9 cellular contexts compared by ENCODE assay signal in the genomic region with DNA sequence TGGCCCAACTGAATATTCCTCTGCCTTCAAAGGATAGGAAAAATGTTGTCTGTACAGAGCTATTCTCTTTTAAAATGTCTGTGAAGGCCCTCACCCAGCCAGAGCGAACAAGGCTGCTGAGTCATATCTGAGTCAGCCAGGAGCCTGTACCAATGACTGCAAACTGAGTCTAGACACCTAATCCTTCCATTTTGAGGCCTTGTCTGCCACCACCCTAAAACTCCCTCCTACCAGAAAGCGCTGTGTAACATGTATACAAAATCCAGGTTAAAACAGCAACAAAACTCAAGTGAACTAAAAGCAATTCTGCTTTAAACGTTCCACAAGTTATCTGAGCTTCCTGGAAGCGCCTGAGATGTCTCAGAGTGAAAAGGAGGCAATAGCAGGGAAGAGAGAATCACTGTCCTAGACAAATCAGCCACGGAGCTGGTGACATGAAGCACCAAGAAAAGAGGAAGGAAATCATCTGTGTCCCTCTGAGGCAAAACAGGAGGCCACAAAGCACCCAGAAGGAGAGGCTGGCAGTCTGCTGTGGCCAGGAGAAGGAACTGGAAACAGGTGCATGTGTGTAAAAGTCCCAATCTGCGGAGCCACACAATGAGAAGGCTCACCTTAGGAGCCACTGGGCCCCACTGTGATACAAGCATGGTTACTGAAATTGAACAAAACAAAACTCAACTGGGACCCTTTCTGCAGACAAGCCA. TPM values are rescaled to one million over a fixed set of nuclear protein-coding genes. Genes with fewer than 3 reads are reported as not detected.
DNase-seq lines count a peak whose midpoint lies in the region; ATAC-seq and TF ChIP-seq lines count a peak whose summit lies in the region.
"Had no signal": no experiment of that assay in that cellular context is flagged by ENCODE, and none has a peak within 500 bp of the region (broad histone marks: within the 10 kb centered on the region; RNA-seq: fewer than 3 reads in every experiment).

No MANE protein-coding gene starts in this region.

- H3K36me3 Mint-ChIP-seq in CD8-positive, alpha-beta memory T cell: peaks cover 17 to 74% (median 23%) of the 10 kb centered on the region in 3 donors

- peak; percentile 44 for DNase-seq in GM06990 (ENCODE audit: extremely low read depth, insufficient read length)
- DNase-seq in M059J (ENCODE audit: low read depth): peak; percentile 82
- DNase-seq in activated naive CD4-positive, alpha-beta T cell treated with anti-CD3 and anti-CD28 coated beads, Interleukin-2, amount 50 U/mL, for 16 hours: peak; percentile 70
- DNase-seq in lower lobe of right lung: no peak
- peak in 1 of 2 donors; percentile 45 for DNase-seq in upper lobe of left lung
- no peak for DNase-seq in CD8-positive, alpha-beta memory T cell
- no peak for DNase-seq in effector CD4-positive, alpha-beta T cell
- DNase-seq: T-cell had no signal

- ATAC-seq in GM21825 (IDR thresholded peaks at IDR 0.05; ENCODE audit: unreplicated experiment): peak; percentile 74
- ATAC-seq in lower lobe of right lung: peak; percentile 44 to 61
- ATAC-seq in upper lobe of left lung (ENCODE audit: low FRiP score in 2 of 2): peak; percentile 28 to 83

- TF ChIP-seq CTCF in GM06990 (IDR thresholded peaks at IDR 0.05; ENCODE audit: insufficient read depth, low read length, poor library complexity, severe bottlenecking) (no peak), lower lobe of right lung (IDR thresholded peaks at IDR 0.05) (no peak), upper lobe of left lung (IDR thresholded peaks at IDR 0.05) (no peak)

- H3K27me3 ChIP-seq in GM06990 (replicated peaks; ENCODE audit: control insufficient read depth, insufficient read depth, low read length) (no peaks in the 10 kb centered on the region), lower lobe of right lung (ENCODE audit: low read depth) (no peaks in the 10 kb centered on the region), upper lobe of left lung (no peaks in the 10 kb centered on the region)
- no peaks in the 10 kb centered on the region for H3K27me3 ChIP-seq in CD8-positive, alpha-beta memory T cell (ENCODE audit: insufficient read depth, low read length, poor library complexity, severe bottlenecking)

- no peaks in the 10 kb centered on the region for H3K9me3 ChIP-seq in lower lobe of right lung
- H3K9me3 ChIP-seq in upper lobe of left lung: no peaks in the 10 kb centered on the region
- H3K9me3 ChIP-seq in CD8-positive, alpha-beta memory T cell (ENCODE audit: low read length): no peaks in the 10 kb centered on the region

- no peak for TF ChIP-seq EP300 in upper lobe of left lung (IDR thresholded peaks at IDR 0.05)

- 66% methylated on average over 6 of the region's 6 CpGs for whole genome bisulfite sequencing in upper lobe of left lung, 2 donors

- H3K36me3 ChIP-seq in GM06990 (ENCODE audit: control insufficient read depth, insufficient read depth, low read length): no peaks in the 10 kb centered on the region
- peaks cover 12% of the 10 kb centered on the region for H3K36me3 ChIP-seq in lower lobe of right lung
- H3K36me3 ChIP-seq in upper lobe of left lung: no peaks in the 10 kb centered on the region
- peaks cover 4% of the 10 kb centered on the region for H3K36me3 ChIP-seq in CD8-positive, alpha-beta memory T cell (ENCODE audit: insufficient read depth, low read length)

- peaks cover 5% of the 10 kb centered on the region for H3K4me1 ChIP-seq in lower lobe of right lung
- H3K4me1 ChIP-seq in upper lobe of left lung: no peaks in the 10 kb centered on the region
- no peaks in the 10 kb centered on the region for H3K4me1 ChIP-seq in CD8-positive, alpha-beta memory T cell (ENCODE audit: insufficient read depth, low read length)

- POLR2A ChIA-PET in CD8-positive, alpha-beta memory T cell (lab: Charles Lee): no interaction called here

- H3K4me3 ChIP-seq in GM06990 (replicated peaks; ENCODE audit: low read depth, low read length) (no peak overlapping the region), lower lobe of right lung (no peak overlapping the region), upper lobe of left lung (no peak overlapping the region)
- no peak overlapping the region for H3K4me3 ChIP-seq in CD8-positive, alpha-beta memory T cell (ENCODE audit: low read length)

- peak overlapping the region; percentile 9 for H3K27ac ChIP-seq in lower lobe of right lung
- no peak overlapping the region for H3K27ac ChIP-seq in upper lobe of left lung
- no peak overlapping the region for H3K27ac ChIP-seq in CD8-positive, alpha-beta memory T cell (ENCODE audit: low read depth, low read length)

- H3K9me3 Mint-ChIP-seq in CD8-positive, alpha-beta memory T cell: no peaks in the 10 kb centered on the region
- H3K9me3 Mint-ChIP-seq: T-cell had no signal

- peak overlapping the region in 1 of 8 donors; percentile 36 for H3K27ac Mint-ChIP-seq in CD8-positive, alpha-beta memory T cell

- intact Hi-C loops in lower lobe of right lung (cut with DNase I): no loop called here

- TF ChIP-seq POLR2A in upper lobe of left lung (IDR thresholded peaks at IDR 0.05): no peak

- no peaks in the 10 kb centered on the region for H3K27me3 Mint-ChIP-seq in CD8-positive, alpha-beta memory T cell
- H3K27me3 Mint-ChIP-seq: T-cell had no signal

- CTCF ChIA-PET in CD8-positive, alpha-beta memory T cell (lab: Charles Lee): no interaction called here

- peaks cover 5 to 12% (median 5%) of the 10 kb centered on the region in 3 donors for H3K4me1 Mint-ChIP-seq in CD8-positive, alpha-beta memory T cell

- no peak overlapping the region for H3K4me3 Mint-ChIP-seq in CD8-positive, alpha-beta memory T cell
- H3K4me3 Mint-ChIP-seq: T-cell had no signal

RNA-seq across cellular contexts. Expression of gene DHRS12, which starts 10.2 kb away (rescaled TPM):
- 2.1 and 2.2 TPM in 2 replicates for total RNA-seq in M059J (2014; rRNA removed; shearing (Covaris generic))
- total RNA-seq in lower lobe of right lung: 13.4 TPM
- 10 to 100 TPM; 11.7 to 19.1 (median 17.6) TPM for total RNA-seq in upper lobe of left lung
- total RNA-seq in CD8-positive, alpha-beta memory T cell: 1 to 10 TPM; 7.1 to 7.2 TPM
- 35.6 TPM for polyA plus RNA-seq in CD8-positive, alpha-beta memory T cell

RNA-seq across cellular contexts. Expression of gene TMEM272, which starts 51.3 kb away (rescaled TPM):
- not detected in 2 replicates for total RNA-seq in M059J (2014; rRNA removed; shearing (Covaris generic))
- total RNA-seq in lower lobe of right lung: 0.09 TPM
- total RNA-seq in upper lobe of left lung: under 1 TPM in 3 of 6 donors, not detected in 3; 0.13 to 0.44 (median 0.17) TPM
- under 1 TPM; 0.35 to 0.69 TPM for total RNA-seq in CD8-positive, alpha-beta memory T cell
- 0.12 TPM for polyA plus RNA-seq in CD8-positive, alpha-beta memory T cell

Comparison
In these comparisons a context has a peak if more than half of its experiments do, and no peak if none do; other contexts are left out.
1. DNase-seq: peak in GM06990 (single experiment), M059J (single experiment) and activated naive CD4-positive, alpha-beta T cell treated with anti-CD3 and anti-CD28 coated beads, Interleukin-2, amount 50 U/mL, for 16 hours (single experiment); none in lower lobe of right lung (single experiment), CD8-positive, alpha-beta memory T cell (0 of 5) and effector CD4-positive, alpha-beta T cell (single experiment).
2. Peak in every context shown above with its lines, with median percentiles within 50 percentile points of each other: ATAC-seq.